ENCODE assay signal across 8 cellular contexts in genomic region chr9:94014066-94014654, GRCh38. TPM values are rescaled to one million over a fixed set of nuclear protein-coding genes. Genes with fewer than 3 reads are reported as not detected.
A peak's percentile ranks its signal among the peaks of the same experiment; 100 is the strongest.
DNase-seq lines count a peak whose midpoint lies in the region; ATAC-seq and TF ChIP-seq lines count a peak whose summit lies in the region.

No MANE protein-coding gene starts in this region.

- no peaks in the 10 kb centered on the region for H3K79me2 ChIP-seq in OCI-LY3 (ENCODE audit: low read length)

- H3K9me3 ChIP-seq in OCI-LY3 (ENCODE audit: insufficient read depth, low read length) (no peaks in the 10 kb centered on the region), esophagus squamous epithelium (no peaks in the 10 kb centered on the region)

- 75 to 91% methylated on average over 1 of the region's 1 CpG for WGBS in esophagus squamous epithelium, 2 donors

- no peak overlapping the region for H3K4me3 ChIP-seq in OCI-LY3 (ENCODE audit: low read length)
- no peak overlapping the region for H3K4me3 ChIP-seq in esophagus squamous epithelium

- no peak for TF ChIP-seq POLR2A in esophagus squamous epithelium (IDR thresholded peaks at IDR 0.05)

- no peak overlapping the region for H2AFZ ChIP-seq in OCI-LY3 (ENCODE audit: low read depth, low read length)

- H3K4me1 ChIP-seq in OCI-LY3 (ENCODE audit: low read length) (peaks cover 13% of the 10 kb centered on the region), esophagus squamous epithelium (peaks cover 0 to 20% (median 11%) of the 10 kb centered on the region in 3 donors)

- TF ChIP-seq CTCF in GM13977 (IDR thresholded peaks at IDR 0.05; ENCODE audit: extremely low read depth, insufficient read depth, missing control alignments) (peak; percentile 58), OCI-LY3 (IDR thresholded peaks at IDR 0.05; ENCODE audit: low read depth, low read length) (peak; percentile 70), esophagus squamous epithelium (IDR thresholded peaks at IDR 0.05) (peak; percentile 26 to 66 (median 50))

- no peaks in the 10 kb centered on the region for H4K20me1 ChIP-seq in OCI-LY3 (ENCODE audit: insufficient read depth, low read length)

- in situ Hi-C loops in GM13977 (cut with MboI; ENCODE audit: low pct_unique_long_range_greater_than_20kb, low sequenced_read_pairs, unreplicated experiment): no loop called here

- H3K36me3 ChIP-seq in OCI-LY3 (replicated peaks; ENCODE audit: low read depth, low read length) (no peaks in the 10 kb centered on the region), esophagus squamous epithelium (no peaks in the 10 kb centered on the region)

- DNase-seq in AG08395 (ENCODE audit: low spot score) (peak; percentile 60), GM13977 (ENCODE audit: low spot score) (peak; percentile 26), esophagus squamous epithelium (lab: John Stamatoyannopoulos, UW) (no peak), pulmonary artery endothelial cell (ENCODE audit: low read depth, low spot score) (peak; percentile 10)
- DNase-seq in activated T-cell treated with anti-CD3 and anti-CD28 coated beads, Interleukin-2, amount 50 U/mL, for 1 hour: no peak
- no peak for DNase-seq in stimulated activated naive CD8-positive, alpha-beta T cell treated with anti-CD3 and anti-CD28 coated beads, Interleukin-15, Interleukin-2, amounts not matched to agents 100 U/mL and 50 U/mL, for 24 hours

- H3K27ac ChIP-seq in OCI-LY3 (ENCODE audit: low read length) (no peak overlapping the region), esophagus squamous epithelium (no peak overlapping the region)

- H3K4me2 ChIP-seq in OCI-LY3 (ENCODE audit: low read length): peak overlapping the region; percentile 50; the same call in 1 of the 2 replicates

- no peak overlapping the region for H3K9ac ChIP-seq in OCI-LY3 (ENCODE audit: low read length)

- no peak for ATAC-seq in HG02571 (IDR thresholded peaks at IDR 0.05; ENCODE audit: unreplicated experiment)
- ATAC-seq in stimulated activated naive CD8-positive, alpha-beta T cell treated with anti-CD3 and anti-CD28 coated beads, Interleukin-15, Interleukin-2, amounts not matched to agents 100 U/mL and 50 U/mL, for 24 hours: no peak

- intact Hi-C loops in esophagus squamous epithelium (cut with DNase I): no loop called here

- H3K27me3 ChIP-seq in OCI-LY3 (ENCODE audit: low read depth, low read length) (no peaks in the 10 kb centered on the region), esophagus squamous epithelium (no peaks in the 10 kb centered on the region)

RNA-seq across cellular contexts. Expression of gene BARX1, which starts 59.0 kb away (rescaled TPM):
- total RNA-seq in esophagus squamous epithelium (not detected), pulmonary artery endothelial cell (not detected in 2 replicates)

Comparison
In these comparisons a context has a peak if more than half of its experiments do, and no peak if none do; other contexts are left out.
1. DNase-seq: peak in AG08395 (single experiment), GM13977 (single experiment) and pulmonary artery endothelial cell (single experiment); none in esophagus squamous epithelium (single experiment), activated T-cell treated with anti-CD3 and anti-CD28 coated beads, Interleukin-2, amount 50 U/mL, for 1 hour (single experiment) and stimulated activated naive CD8-positive, alpha-beta T cell treated with anti-CD3 and anti-CD28 coated beads, Interleukin-15, Interleukin-2, amounts not matched to agents 100 U/mL and 50 U/mL, for 24 hours (single experiment).
2. Peak in every context shown above with its lines, with median percentiles within 50 percentile points of each other: CTCF ChIP-seq.